Comparison of ENCODE assay signal across 1 cellular context in genomic region chr3:129211345-129211744, GRCh38.
A peak's percentile ranks its signal among the peaks of the same experiment; 100 is the strongest.
TF ChIP-seq lines count a peak whose summit lies in the region.

No MANE protein-coding gene starts in this region.

TF ChIP-seq in IMR-90, 13 proteins besides CTCF, POLR2A, EP300 and RAD21:
- peak; percentile 73 for TF ChIP-seq CEBPB (IDR thresholded peaks at IDR 0.05; ENCODE audit: low read depth, low read length)
- TF ChIP-seq MAZ (IDR thresholded peaks at IDR 0.05; ENCODE audit: borderline replicate concordance, low read depth, low read length): no peak
